In the genomic region with DNA sequence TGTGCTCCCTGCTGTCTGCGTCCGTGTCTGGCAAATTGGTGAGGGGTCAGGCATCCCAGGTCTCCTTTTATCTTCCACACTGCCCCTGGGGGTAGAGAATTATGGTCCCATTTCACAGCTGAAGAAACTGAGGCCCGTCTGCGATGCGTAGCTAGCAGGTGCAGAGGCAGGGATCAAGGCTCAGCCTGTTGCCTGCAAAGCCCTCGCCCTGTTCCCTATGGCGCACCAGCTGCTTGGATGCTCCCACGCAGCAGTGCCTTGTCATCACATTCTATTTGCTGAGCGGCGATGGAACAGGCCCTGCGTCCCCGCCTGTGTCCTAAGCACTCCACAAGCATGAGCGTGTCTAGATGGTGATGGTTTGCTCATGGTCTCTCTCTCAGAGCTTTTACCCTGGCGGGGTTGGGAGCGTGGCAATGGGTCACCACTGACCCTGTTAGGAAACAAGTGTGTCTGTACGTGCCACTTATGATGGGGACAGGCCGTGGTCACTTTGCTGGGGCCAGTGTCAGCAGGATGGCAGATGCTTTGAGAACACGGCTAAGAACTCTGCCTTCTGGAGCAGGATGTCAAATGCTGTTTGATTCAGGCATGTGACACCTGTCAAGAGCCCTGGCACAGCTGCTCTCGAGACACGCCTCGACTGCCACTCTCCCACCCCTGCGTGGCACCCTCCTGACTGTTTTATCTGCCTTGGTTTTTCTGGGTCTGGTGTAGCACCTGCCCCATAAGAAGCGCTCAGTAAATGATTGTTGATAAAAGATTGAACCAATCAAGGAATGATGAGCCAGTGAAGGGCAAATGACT, we compare ENCODE assay signal across 19 cellular contexts. TPM values are rescaled to one million over a fixed set of nuclear protein-coding genes. Genes with fewer than 3 reads are reported as not detected.
DNase-seq lines count a peak whose midpoint lies in the region; ATAC-seq and TF ChIP-seq lines count a peak whose summit lies in the region.
"Had no signal": no experiment of that assay in that cellular context is flagged by ENCODE, and none has a peak within 500 bp of the region (broad histone marks: within the 10 kb centered on the region; RNA-seq: fewer than 3 reads in every experiment).

No MANE protein-coding gene starts in this region.

- no peak overlapping the region for H2AFZ ChIP-seq in neural progenitor cell (replicated peaks)

- no peak for TF ChIP-seq CTCF in neural progenitor cell (IDR thresholded peaks at IDR 0.05)

- DNase-seq in D341Med (ENCODE audit: low spot score) (peak; percentile 11), NCI-H1417 (lab: John Stamatoyannopoulos, UW) (peak; percentile 67 to 89 (median 79)), NCI-H510A treated with DMSO at 0.1 percent for 48 hours (lab: John Stamatoyannopoulos, UW) (peak; percentile 43), neural progenitor cell (ENCODE audit: low spot score) (no peak), mesenteric fat pad (ENCODE audit: low spot score) (no peak), NCI-H446 (lab: John Stamatoyannopoulos, UW) (no peak)
- DNase-seq in naive thymus-derived CD8-positive, alpha-beta T cell = no peak
- DNase-seq: activated CD4-positive, alpha-beta T cell treated with anti-CD3 and anti-CD28 coated beads, Interleukin-2, amount 10 ng/mL, durations not matched to agents 24 days and 14 days; activated naive CD8-positive, alpha-beta T cell treated with anti-CD3 and anti-CD28 coated beads for 36 hours; CD4-positive, CD25-positive, alpha-beta regulatory T cell; DND-41; NK-92 treated with Interleukin-12 subunit alpha and Interleukin-12 subunit beta, amount 100 ng/mL, for 24 hours; stimulated activated CD4-positive, alpha-beta T cell treated with anti-CD3 and anti-CD28 coated beads, Interleukin-2, amount 100 ng/mL, for 48 hours; stimulated activated naive B cell treated with anti-CD40 and anti-IgM and Interleukin-4, amounts not matched to agents 10 μg/mL and 1 μg/mL and 100 μg/mL, for 72 hours had no signal

- peaks cover 11% of the 10 kb centered on the region for H4K20me1 ChIP-seq in neural progenitor cell (ENCODE audit: low read depth)

- no peak for ATAC-seq in naive thymus-derived CD8-positive, alpha-beta T cell
- ATAC-seq: activated T-helper 17 cell treated with anti-CD3 and anti-CD28 coated beads, Interleukin-2, amount 50 U/mL, for 72 hours; GM12878; left lobe of liver; Panc1; stimulated activated naive B cell treated with anti-CD40 and anti-IgM and Interleukin-4, amounts not matched to agents 10 μg/mL and 1 μg/mL and 100 μg/mL, for 72 hours had no signal

- H3K4me2 ChIP-seq in neural progenitor cell = no peak overlapping the region
- H3K4me2 ChIP-seq: smooth muscle cell had no signal

- H3K27ac Mint-ChIP-seq in neural progenitor cell = peak overlapping the region; percentile 44
- H3K27ac Mint-ChIP-seq in naive thymus-derived CD8-positive, alpha-beta T cell = peak overlapping the region in 1 of 10 donors; percentile 22
- H3K27ac Mint-ChIP-seq: activated naive CD8-positive, alpha-beta T cell treated with anti-CD3 and anti-CD28 coated beads for 36 hours; stimulated activated naive B cell treated with anti-CD40 and anti-IgM and Interleukin-4, amounts not matched to agents 10 μg/mL and 1 μg/mL and 100 μg/mL, for 72 hours had no signal

- H3K4me1 ChIP-seq in neural progenitor cell = peaks cover 16% of the 10 kb centered on the region

- no peaks in the 10 kb centered on the region for H3K9me3 ChIP-seq in neural progenitor cell (ENCODE audit: low read depth)

- H3K4me1 Mint-ChIP-seq in neural progenitor cell = peaks cover 63% of the 10 kb centered on the region
- H3K4me1 Mint-ChIP-seq in naive thymus-derived CD8-positive, alpha-beta T cell = peaks cover 0 to 8% (median under 1%) of the 10 kb centered on the region in 4 donors
- H3K4me1 Mint-ChIP-seq: activated naive CD8-positive, alpha-beta T cell treated with anti-CD3 and anti-CD28 coated beads for 36 hours had no signal

- POLR2A ChIA-PET in naive thymus-derived CD8-positive, alpha-beta T cell (lab: Charles Lee) = interaction anchor here (0.6 kb wide), 1 partner anchor 122 kb away, joined by 3 read pairs; no protein-coding TSS in a partner anchor

- H3K4me3 ChIP-seq in neural progenitor cell = no peak overlapping the region
- H3K4me3 ChIP-seq: GM12878, smooth muscle cell had no signal

- H3K36me3 ChIP-seq in neural progenitor cell = no peaks in the 10 kb centered on the region

- no peaks in the 10 kb centered on the region for H3K79me2 ChIP-seq in neural progenitor cell (ENCODE audit: low read depth)

- H3K27me3 Mint-ChIP-seq in neural progenitor cell (ENCODE audit: insufficient read depth, low read depth) = peaks cover 9% of the 10 kb centered on the region
- H3K27me3 Mint-ChIP-seq in naive thymus-derived CD8-positive, alpha-beta T cell = no peaks in the 10 kb centered on the region
- H3K27me3 Mint-ChIP-seq: activated CD4-positive, alpha-beta T cell treated with anti-CD3 and anti-CD28 coated beads, Interleukin-2, amount 10 ng/mL, durations not matched to agents 24 days and 14 days; activated naive CD8-positive, alpha-beta T cell treated with anti-CD3 and anti-CD28 coated beads for 36 hours; activated T-helper 17 cell treated with anti-CD3 and anti-CD28 coated beads, Interleukin-2, amount 50 U/mL, for 72 hours; CD4-positive, CD25-positive, alpha-beta regulatory T cell; stimulated activated naive B cell treated with anti-CD40 and anti-IgM and Interleukin-4, amounts not matched to agents 10 μg/mL and 1 μg/mL and 100 μg/mL, for 72 hours had no signal

- peaks cover under 1% of the 10 kb centered on the region for H3K36me3 Mint-ChIP-seq in neural progenitor cell
- H3K36me3 Mint-ChIP-seq in naive thymus-derived CD8-positive, alpha-beta T cell = no peaks in the 10 kb centered on the region
- H3K36me3 Mint-ChIP-seq: CD4-positive, CD25-positive, alpha-beta regulatory T cell; stimulated activated naive B cell treated with anti-CD40 and anti-IgM and Interleukin-4, amounts not matched to agents 10 μg/mL and 1 μg/mL and 100 μg/mL, for 72 hours had no signal

- H3F3A ChIP-seq in neural progenitor cell (ENCODE audit: low read depth) = peaks cover 7% of the 10 kb centered on the region

- no peak overlapping the region for H3K4me3 Mint-ChIP-seq in neural progenitor cell
- no peak overlapping the region for H3K4me3 Mint-ChIP-seq in naive thymus-derived CD8-positive, alpha-beta T cell
- H3K4me3 Mint-ChIP-seq: activated CD4-positive, alpha-beta T cell treated with anti-CD3 and anti-CD28 coated beads, Interleukin-2, amount 10 ng/mL, durations not matched to agents 24 days and 14 days; activated naive CD8-positive, alpha-beta T cell treated with anti-CD3 and anti-CD28 coated beads for 36 hours; activated T-helper 17 cell treated with anti-CD3 and anti-CD28 coated beads, Interleukin-2, amount 50 U/mL, for 72 hours; CD4-positive, CD25-positive, alpha-beta regulatory T cell; stimulated activated naive B cell treated with anti-CD40 and anti-IgM and Interleukin-4, amounts not matched to agents 10 μg/mL and 1 μg/mL and 100 μg/mL, for 72 hours had no signal

- no peak overlapping the region for H3K9ac ChIP-seq in neural progenitor cell

- H3K9me3 Mint-ChIP-seq in neural progenitor cell = no peaks in the 10 kb centered on the region
- H3K9me3 Mint-ChIP-seq in naive thymus-derived CD8-positive, alpha-beta T cell = no peaks in the 10 kb centered on the region
- H3K9me3 Mint-ChIP-seq: activated CD4-positive, alpha-beta T cell treated with anti-CD3 and anti-CD28 coated beads, Interleukin-2, amount 10 ng/mL, durations not matched to agents 24 days and 14 days; activated naive CD8-positive, alpha-beta T cell treated with anti-CD3 and anti-CD28 coated beads for 36 hours; activated T-helper 17 cell treated with anti-CD3 and anti-CD28 coated beads, Interleukin-2, amount 50 U/mL, for 72 hours; CD4-positive, CD25-positive, alpha-beta regulatory T cell; stimulated activated naive B cell treated with anti-CD40 and anti-IgM and Interleukin-4, amounts not matched to agents 10 μg/mL and 1 μg/mL and 100 μg/mL, for 72 hours had no signal

- H3K27me3 ChIP-seq in neural progenitor cell = no peaks in the 10 kb centered on the region

- no peak overlapping the region for H3K27ac ChIP-seq in neural progenitor cell

RNA-seq across cellular contexts. Expression of a gene that starts 44.2 kb away (rescaled TPM):
- total RNA-seq in neural progenitor cell (ENCODE audit: low replicate concordance) = 62.1 and 66.0 TPM in 2 replicates
- 0.22 TPM for total RNA-seq in mesenteric fat pad
- 1 to 10 TPM in 1 of 2 experiments, under 1 TPM in 1; 0.66 to 1.4 TPM for total RNA-seq in naive thymus-derived CD8-positive, alpha-beta T cell
- polyA plus RNA-seq in naive thymus-derived CD8-positive, alpha-beta T cell = under 1 TPM in 1 of 3 donors, not detected in 2; 0.58 TPM

Comparison
In these comparisons a context has a peak if more than half of its experiments do, and no peak if none do; other contexts are left out.
1. DNase-seq: peak in D341Med (single experiment), NCI-H1417 (3 of 3) and NCI-H510A treated with DMSO at 0.1 percent for 48 hours (single experiment); none in neural progenitor cell (single experiment), mesenteric fat pad (single experiment), NCI-H446 (0 of 2) and naive thymus-derived CD8-positive, alpha-beta T cell (0 of 10).
2. RNA of a gene that starts 44.2 kb away (total RNA-seq): 62.1 to 66.0 TPM in neural progenitor cell; 0.66 to 1.4 TPM in naive thymus-derived CD8-positive, alpha-beta T cell and 0.22 TPM in mesenteric fat pad (single experiment); every median in the first group is over 10 times any median in the second.